In the genomic region with DNA sequence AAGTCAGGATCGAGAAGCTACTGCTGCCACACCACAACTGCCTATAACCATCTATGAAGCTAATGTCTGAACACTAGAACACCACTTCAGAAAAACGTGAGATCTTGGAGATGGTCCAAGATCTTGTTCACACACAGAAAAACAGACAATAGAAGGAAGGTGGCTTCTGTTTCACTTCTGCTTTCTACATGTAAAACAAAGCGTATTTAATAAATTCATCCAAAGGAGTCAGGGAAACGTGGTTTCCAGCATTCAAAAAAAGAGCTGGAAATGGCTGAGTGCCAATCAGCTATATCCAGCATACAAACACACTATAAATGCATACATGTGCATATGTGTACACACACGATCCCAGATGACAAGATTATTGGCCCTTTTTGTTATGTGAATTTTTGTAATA, we compare ENCODE assay signal across 8 cellular contexts.
A peak's percentile ranks its signal among the peaks of the same experiment; 100 is the strongest.
DNase-seq lines count a peak whose midpoint lies in the region; ATAC-seq and TF ChIP-seq lines count a peak whose summit lies in the region.

No MANE protein-coding gene starts in this region.

- ATAC-seq in GM18517 (IDR thresholded peaks at IDR 0.05; ENCODE audit: unreplicated experiment) (peak; percentile 88), GM21528 (IDR thresholded peaks at IDR 0.05; ENCODE audit: low FRiP score, unreplicated experiment) (peak; percentile 89), right cardiac atrium (peak; percentile 11 to 36), mucosa of descending colon (no peak)

- no peaks in the 10 kb centered on the region for H3K27me3 ChIP-seq in right cardiac atrium (ENCODE audit: control insufficient read depth, insufficient read depth)
- H3K27me3 ChIP-seq in suprapubic skin, result no peaks in the 10 kb centered on the region

- TF ChIP-seq CTCF in mucosa of descending colon (IDR thresholded peaks at IDR 0.05) (no peak), suprapubic skin (IDR thresholded peaks at IDR 0.05) (no peak)

- H3K36me3 ChIP-seq in mucosa of descending colon (ENCODE audit: low read depth) (no peaks in the 10 kb centered on the region), suprapubic skin (no peaks in the 10 kb centered on the region)

- intact Hi-C loops in right cardiac atrium (cut with DNase I) (loop anchor here in 2 of 4 donors (5.0 to 10.0 kb wide), 3 partner anchors 69 to 556 kb away; a partner anchor contains a TSS), mucosa of descending colon (cut with DNase I, micrococcal nuclease) (no loop called here), posterior cingulate gyrus (cut with DNase I) (loop anchor here (10.0 kb wide), 1 partner anchor 186 kb away; no protein-coding TSS in a partner anchor)

- DNase-seq in Kasumi-1 (lab: John Stamatoyannopoulos, UW) (peak; percentile 57 to 62), right cardiac atrium (no peak), mucosa of descending colon (no peak), occipital lobe (lab: John Stamatoyannopoulos, UW) (no peak), suprapubic skin (ENCODE audit: low spot score in 2 of 2) (no peak), posterior cingulate gyrus (no peak)

- no peaks in the 10 kb centered on the region for H3K9me3 ChIP-seq in right cardiac atrium (ENCODE audit: control insufficient read depth, low read length)
- H3K9me3 ChIP-seq in mucosa of descending colon, result no peaks in the 10 kb centered on the region
- H3K9me3 ChIP-seq in suprapubic skin, result no peaks in the 10 kb centered on the region

- H3K4me3 ChIP-seq in right cardiac atrium (ENCODE audit: low read length), result no peak overlapping the region
- no peak overlapping the region for H3K4me3 ChIP-seq in mucosa of descending colon
- no peak overlapping the region for H3K4me3 ChIP-seq in suprapubic skin

- TF ChIP-seq POLR2A in suprapubic skin (IDR thresholded peaks at IDR 0.05), result no peak

- H3K4me1 ChIP-seq in right cardiac atrium (ENCODE audit: control insufficient read depth, insufficient read depth, low read length), result peaks cover 2% of the 10 kb centered on the region
- H3K4me1 ChIP-seq in mucosa of descending colon (ENCODE audit: low read depth), result no peaks in the 10 kb centered on the region
- peaks cover 8% of the 10 kb centered on the region for H3K4me1 ChIP-seq in suprapubic skin

- no peak overlapping the region for H3K27ac ChIP-seq in right cardiac atrium (ENCODE audit: low read length)
- no peak overlapping the region for H3K27ac ChIP-seq in suprapubic skin

- no peak for TF ChIP-seq EP300 in suprapubic skin (IDR thresholded peaks at IDR 0.05)

- 33% methylated on average over 5 of the region's 5 CpGs for WGBS in right cardiac atrium
- 36% methylated on average over 5 of the region's 5 CpGs for WGBS in suprapubic skin

Comparison
In these comparisons a context has a peak if more than half of its experiments do, and no peak if none do; other contexts are left out.
1. DNase-seq: peak in Kasumi-1 (2 of 2); none in right cardiac atrium (0 of 3), mucosa of descending colon (0 of 3), occipital lobe (single experiment), suprapubic skin (0 of 2) and posterior cingulate gyrus (0 of 10).